Comparison of ENCODE assay signal across 1 cellular context in genomic region chr14:29027441-29027840, GRCh38.
DNase-seq lines count a peak whose midpoint lies in the region; ATAC-seq, FAIRE-seq and TF ChIP-seq lines count a peak whose summit lies in the region.
"Not testable (repeated sequence)": the region's sequence is repeated elsewhere in the genome, so short reads cannot be mapped to it uniquely, and the experiment has no call there.

No MANE protein-coding gene starts in this region.

- not testable (repeated sequence) for H3K4me3 ChIP-seq in HepG2 (replicated peaks in 1 of 3; ENCODE audit: insufficient read depth in 1 of 3, low read depth in 2 of 3, low read length in 3 of 3)

- TF ChIP-seq EP300 in HepG2 (IDR thresholded peaks at IDR 0.05; ENCODE audit: low read depth in 2 of 2, low read length in 2 of 2); HepG2 (CRISPR knock-in tag; IDR thresholded peaks at IDR 0.05; ENCODE audit: borderline replicate concordance): not testable (repeated sequence)

- H3K36me3 ChIP-seq in HepG2 (replicated peaks in 1 of 2; ENCODE audit: control insufficient read depth in 1 of 2, insufficient read depth in 2 of 2, low read length in 2 of 2) = not testable (repeated sequence)

- not testable (repeated sequence) for H3K27ac ChIP-seq in HepG2 (ENCODE audit: extremely low read length, insufficient read depth, low read length)

- H3K79me2 ChIP-seq in HepG2 (ENCODE audit: insufficient read depth, low read length) = not testable (repeated sequence)

- not testable (repeated sequence) for BruUV-seq in HepG2 (replicated peaks; lab: Mats Ljungman, UMichigan)

- not testable (repeated sequence) for H3K27me3 ChIP-seq in HepG2 (ENCODE audit: control insufficient read depth in 1 of 2, insufficient read depth in 2 of 2, low read length in 2 of 2)

- not testable (repeated sequence) for H3K4me2 ChIP-seq in HepG2 (ENCODE audit: low read depth, low read length)

- intact Hi-C loops in HepG2 (cut with micrococcal nuclease; ENCODE audit: unreplicated experiment) = not testable (repeated sequence)

- H3K9me3 ChIP-seq in HepG2 (ENCODE audit: low read length) = peaks cover 59% of the 10 kb centered on the region

- POLR2A ChIA-PET in HepG2 (lab: Yijun Ruan, JAX) = interaction anchor here (0.9 kb wide), 1 partner anchor 10 kb away, joined by 3 read pairs; no protein-coding TSS in a partner anchor

- TF ChIP-seq POLR2A in HepG2 (IDR thresholded peaks at IDR 0.05; ENCODE audit: insufficient read depth in 1 of 2, low read depth in 2 of 2, low read length in 2 of 2) = not testable (repeated sequence)

- in situ Hi-C loops in HepG2 (cut with HindIII; ENCODE audit: extremely low pct_ligation_motif_present, low pct_unique_long_range_greater_than_20kb) = not testable (repeated sequence)

- TF ChIP-seq CTCF in HepG2 (CRISPR knock-in tag; IDR thresholded peaks at IDR 0.05) = not testable (repeated sequence)

- DNase-seq in HepG2 (ENCODE audit: low spot score) = not testable (repeated sequence)

- not testable (repeated sequence) for TF ChIP-seq RAD21 in HepG2 (CRISPR knock-in tag; IDR thresholded peaks at IDR 0.05)

- peaks cover 32% of the 10 kb centered on the region for H3K4me1 ChIP-seq in HepG2 (ENCODE audit: insufficient read depth, low read length)

- ATAC-seq in HepG2 = not testable (repeated sequence)

- CTCF ChIA-PET in HepG2 (lab: Yijun Ruan, JAX; ENCODE audit: low intra/inter-chr PET ratio, low total read pairs) = not testable (repeated sequence)

- not testable (repeated sequence) for H4K20me1 ChIP-seq in HepG2 (ENCODE audit: insufficient read depth, low read length)

- 38% methylated on average over 3 of the region's 3 CpGs for WGBS in HepG2 (ENCODE audit: low lambda C conversion rate)

- not testable (repeated sequence) for H2AFZ ChIP-seq in HepG2 (ENCODE audit: low read length)

- not testable (repeated sequence) for H3K9ac ChIP-seq in HepG2 (ENCODE audit: insufficient read depth, low read depth, low read length)

- FAIRE-seq in HepG2 (lab: Jason Lieb, UNC) = not testable (repeated sequence)

TF ChIP-seq in HepG2, 621 proteins besides CTCF, POLR2A, EP300 and RAD21:
- TF ChIP-seq SETDB1 (CRISPR knock-in tag; IDR thresholded peaks at IDR 0.05; ENCODE audit: borderline replicate concordance) (0 out of 2 replicates have a peak, but pooled peaks have one; percentile 60), ZFP1 (CRISPR knock-in tag; IDR thresholded peaks at IDR 0.05) (peak; percentile 99)
